10 cellular contexts compared by ENCODE assay signal in the genomic region with DNA sequence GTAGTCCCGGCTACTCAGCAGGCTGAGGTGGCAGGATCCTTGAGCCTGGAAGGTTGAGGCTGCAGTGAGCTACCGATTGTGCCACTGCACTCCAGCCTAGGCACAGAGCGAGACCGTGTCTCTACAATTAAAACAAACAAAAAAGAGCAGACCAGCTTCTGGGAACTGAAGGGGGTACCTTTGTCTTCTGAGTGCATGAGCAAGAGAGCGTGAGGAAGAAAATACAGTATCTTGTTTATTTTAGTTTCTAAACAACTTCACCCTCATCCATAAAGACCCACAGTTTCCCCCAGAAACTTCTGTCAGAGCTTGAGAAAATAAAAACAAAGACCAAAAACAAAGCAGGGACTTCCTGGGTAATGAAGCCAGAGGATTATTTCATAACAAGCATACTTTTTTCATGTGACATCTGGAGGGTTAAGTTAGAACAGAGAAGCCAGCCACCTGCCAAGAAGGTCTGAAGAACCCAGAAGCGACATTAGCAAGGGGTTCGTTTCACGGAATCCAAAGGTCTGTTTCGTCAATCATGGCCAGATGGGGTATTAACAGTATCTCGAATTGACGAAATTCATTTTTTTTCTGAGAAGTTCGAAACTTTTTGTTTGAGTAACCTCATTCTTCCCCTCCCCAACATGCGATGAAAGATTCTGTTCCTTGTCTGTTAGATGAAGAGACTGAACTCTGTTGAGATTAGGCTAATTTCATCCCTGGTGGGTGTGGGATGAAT. TPM values are rescaled to one million over a fixed set of nuclear protein-coding genes. Genes with fewer than 3 reads are reported as not detected.
A peak's percentile ranks its signal among the peaks of the same experiment; 100 is the strongest.
DNase-seq lines count a peak whose midpoint lies in the region; ATAC-seq, FAIRE-seq and TF ChIP-seq lines count a peak whose summit lies in the region.
"Had no signal": no experiment of that assay in that cellular context is flagged by ENCODE, and none has a peak within 500 bp of the region (broad histone marks: within the 10 kb centered on the region; RNA-seq: fewer than 3 reads in every experiment).

No MANE protein-coding gene starts in this region.

- peak; percentile 83 for DNase-seq in GF-D8 (lab: John Stamatoyannopoulos, UW)
- no peak for DNase-seq in effector memory CD8-positive, alpha-beta T cell
- no peak for DNase-seq in NCI-H1694 treated with DMSO at 0.1 percent for 48 hours (lab: John Stamatoyannopoulos, UW)
- DNase-seq in neural progenitor cell (ENCODE audit: low spot score), result no peak
- DNase-seq in RCC 7860 (ENCODE audit: low spot score), result no peak
- no peak for DNase-seq in NCI-H526 treated with DMSO at 0.1 percent for 48 hours (lab: John Stamatoyannopoulos, UW)
- DNase-seq: trophoblast cell had no signal

- H3K4me2 ChIP-seq in neural progenitor cell, result no peak overlapping the region

- no peak overlapping the region for H2AFZ ChIP-seq in neural progenitor cell (replicated peaks)

- no peak for FAIRE-seq in RCC 7860 (lab: Jason Lieb, UNC)

- H3K27ac ChIP-seq in neural progenitor cell, result no peak overlapping the region
- H3K27ac ChIP-seq: SJSA1 had no signal

- no peak overlapping the region for H3K9ac ChIP-seq in neural progenitor cell

- peaks cover 14 to 22% of the 10 kb centered on the region in 2 donors for H3K4me1 Mint-ChIP-seq in effector memory CD8-positive, alpha-beta T cell (ENCODE audit: low read depth in 2 of 2)
- peaks cover 3% of the 10 kb centered on the region for H3K4me1 Mint-ChIP-seq in neural progenitor cell

- no peaks in the 10 kb centered on the region for H3K9me3 ChIP-seq in neural progenitor cell (ENCODE audit: low read depth)
- H3K9me3 ChIP-seq: SJSA1 had no signal

- peaks cover 4% of the 10 kb centered on the region for H3K4me1 ChIP-seq in neural progenitor cell

- H3K9me3 Mint-ChIP-seq in effector memory CD8-positive, alpha-beta T cell, result no peaks in the 10 kb centered on the region
- no peaks in the 10 kb centered on the region for H3K9me3 Mint-ChIP-seq in neural progenitor cell

- H3K4me3 ChIP-seq in neural progenitor cell, result no peak overlapping the region
- H3K4me3 ChIP-seq: SJSA1 had no signal

- H3K27me3 ChIP-seq in neural progenitor cell, result no peaks in the 10 kb centered on the region

- H3K36me3 ChIP-seq in neural progenitor cell, result no peaks in the 10 kb centered on the region
- H3K36me3 ChIP-seq: SJSA1 had no signal

- peaks cover 34 to 37% of the 10 kb centered on the region in 2 donors for H3K27me3 Mint-ChIP-seq in effector memory CD8-positive, alpha-beta T cell
- peaks cover 7% of the 10 kb centered on the region for H3K27me3 Mint-ChIP-seq in neural progenitor cell (ENCODE audit: insufficient read depth, low read depth)

- no peaks in the 10 kb centered on the region for H3F3A ChIP-seq in neural progenitor cell (ENCODE audit: low read depth)

- H3K79me2 ChIP-seq in neural progenitor cell (ENCODE audit: low read depth), result no peaks in the 10 kb centered on the region

- H3K4me3 Mint-ChIP-seq in effector memory CD8-positive, alpha-beta T cell, result peak overlapping the region; percentile 53 to 64
- no peak overlapping the region for H3K4me3 Mint-ChIP-seq in neural progenitor cell

- H4K20me1 ChIP-seq in neural progenitor cell (ENCODE audit: low read depth), result no peaks in the 10 kb centered on the region

- no peak for TF ChIP-seq CTCF in neural progenitor cell (IDR thresholded peaks at IDR 0.05)

- H3K36me3 Mint-ChIP-seq in effector memory CD8-positive, alpha-beta T cell (ENCODE audit: insufficient read depth), result peaks cover 6% of the 10 kb centered on the region
- no peaks in the 10 kb centered on the region for H3K36me3 Mint-ChIP-seq in neural progenitor cell

- peak; percentile 55 for ATAC-seq in GM19395 (IDR thresholded peaks at IDR 0.05; ENCODE audit: unreplicated experiment)
- peak; percentile 47 for ATAC-seq in HG03457 (IDR thresholded peaks at IDR 0.05; ENCODE audit: unreplicated experiment)
- peak; percentile 35 for ATAC-seq in effector memory CD8-positive, alpha-beta T cell (replicated peaks)

- H3K27ac Mint-ChIP-seq in effector memory CD8-positive, alpha-beta T cell, result peak overlapping the region; percentile 25 to 35
- H3K27ac Mint-ChIP-seq in neural progenitor cell, result no peak overlapping the region

RNA-seq across cellular contexts. Expression of a gene that starts 10.2 kb away (rescaled TPM):
- not detected in 2 replicates for total RNA-seq in neural progenitor cell (ENCODE audit: low replicate concordance)
- total RNA-seq: SJSA1 had no signal

RNA-seq across cellular contexts. Expression of a gene that starts 16.5 kb away (rescaled TPM):
- total RNA-seq in neural progenitor cell (ENCODE audit: low replicate concordance), result 67.2 and 73.6 TPM in 2 replicates
